8 cellular contexts compared by ENCODE assay signal in the genomic region with DNA sequence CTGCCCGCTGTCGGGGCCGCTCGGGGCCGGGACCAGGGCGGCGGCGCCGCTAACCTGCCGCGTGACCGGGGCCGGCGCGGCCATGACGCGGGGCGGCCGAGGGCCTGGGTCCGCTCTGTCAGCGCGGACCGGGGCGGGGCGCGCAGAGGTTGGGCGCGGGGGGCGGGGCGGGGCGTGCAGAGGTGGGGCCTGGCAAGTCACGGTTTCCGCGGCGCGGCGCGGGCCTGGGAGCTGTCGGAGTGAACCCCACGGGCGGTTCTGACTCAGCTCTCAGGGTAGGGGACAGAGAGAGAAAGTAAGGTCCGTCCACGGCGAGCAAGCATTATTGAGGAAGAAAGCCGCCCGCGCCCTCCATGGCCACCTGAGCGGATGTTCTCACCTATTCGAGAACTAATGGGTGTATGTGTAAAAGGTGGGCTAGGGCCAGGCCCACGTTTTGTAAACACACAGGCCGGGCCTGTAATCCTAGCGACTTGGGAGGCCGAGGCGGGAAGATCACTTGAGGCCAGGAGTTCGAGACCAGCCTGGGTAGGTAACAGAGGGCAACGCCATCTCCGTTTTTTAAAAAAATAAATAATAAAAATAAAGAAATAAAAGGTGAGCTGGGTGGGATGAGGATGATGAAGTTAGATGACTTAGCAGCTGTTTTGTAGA. TPM values are rescaled to one million over a fixed set of nuclear protein-coding genes. Genes with fewer than 3 reads are reported as not detected.
DNase-seq lines count a peak whose midpoint lies in the region; ATAC-seq and TF ChIP-seq lines count a peak whose summit lies in the region.

A gene with protein sequence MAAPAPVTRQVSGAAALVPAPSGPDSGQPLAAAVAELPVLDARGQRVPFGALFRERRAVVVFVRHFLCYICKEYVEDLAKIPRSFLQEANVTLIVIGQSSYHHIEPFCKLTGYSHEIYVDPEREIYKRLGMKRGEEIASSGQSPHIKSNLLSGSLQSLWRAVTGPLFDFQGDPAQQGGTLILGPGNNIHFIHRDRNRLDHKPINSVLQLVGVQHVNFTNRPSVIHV (minus strand): TSS at position 120 of the 654 bp plus-strand sequence. CDS start 36 bp downstream, at position 84.

- no peaks in the 10 kb centered on the region for H3K9me3 ChIP-seq in BLaER1 treated with 17β-estradiol and CSF1 and Interleukin-3, amounts not matched to agents 10 nM and 100 nM (replicated peaks in 1 of 11)
- no peaks in the 10 kb centered on the region for H3K9me3 ChIP-seq in parathyroid adenoma (ENCODE audit: control insufficient read depth, low read length)
- no peaks in the 10 kb centered on the region for H3K9me3 ChIP-seq in thymus (ENCODE audit: control insufficient read depth)

- peak within 1 kb of the TSS; percentile 86 to 100 (median 90) for H3K9ac ChIP-seq in BLaER1 treated with 17β-estradiol and CSF1 and Interleukin-3, amounts not matched to agents 10 nM and 100 nM
- no peak within 1 kb of the TSS for H3K9ac ChIP-seq in parathyroid adenoma

- no peaks in the 10 kb centered on the region for H4K20me1 ChIP-seq in BLaER1 treated with 17β-estradiol and CSF1 and Interleukin-3, amounts not matched to agents 10 nM and 100 nM

- TF ChIP-seq CTCF in parathyroid adenoma (IDR thresholded peaks at IDR 0.05), result no peak

- no peaks in the 10 kb centered on the region for H3K79me2 ChIP-seq in parathyroid adenoma

- peak within 1 kb of the TSS; percentile 87 for H3K4me3 Mint-ChIP-seq in activated naive CD8-positive, alpha-beta T cell treated with anti-CD3 and anti-CD28 coated beads for 36 hours

- peak within 1 kb of the TSS; percentile 83 to 99 (median 89) for H3K27ac ChIP-seq in BLaER1 treated with 17β-estradiol and CSF1 and Interleukin-3, amounts not matched to agents 10 nM and 100 nM
- H3K27ac ChIP-seq in parathyroid adenoma (peak within 1 kb of the TSS; percentile 85), thymus (ENCODE audit: low read depth) (peak within 1 kb of the TSS; percentile 90)

- H3K4me3 ChIP-seq in BLaER1 treated with 17β-estradiol and CSF1 and Interleukin-3, amounts not matched to agents 10 nM and 100 nM, result peak within 1 kb of the TSS; percentile 71 to 92 (median 84)
- H3K4me3 ChIP-seq in parathyroid adenoma (ENCODE audit: low read depth, low read length), result peak within 1 kb of the TSS; percentile 55
- peak within 1 kb of the TSS; percentile 79 for H3K4me3 ChIP-seq in thymus (ENCODE audit: low read length)

- H3K27ac Mint-ChIP-seq in activated naive CD8-positive, alpha-beta T cell treated with anti-CD3 and anti-CD28 coated beads for 36 hours, result peak within 1 kb of the TSS; percentile 81

- H3K9me3 Mint-ChIP-seq in activated naive CD8-positive, alpha-beta T cell treated with anti-CD3 and anti-CD28 coated beads for 36 hours, result no peaks in the 10 kb centered on the region

- H3K4me1 ChIP-seq in BLaER1 treated with 17β-estradiol and CSF1 and Interleukin-3, amounts not matched to agents 10 nM and 100 nM, result peaks cover 14 to 26% (median 19%) of the 10 kb centered on the region in 10 experiments
- no peaks in the 10 kb centered on the region for H3K4me1 ChIP-seq in parathyroid adenoma
- no peaks in the 10 kb centered on the region for H3K4me1 ChIP-seq in thymus (ENCODE audit: control insufficient read depth, insufficient read depth, low read length)

- ATAC-seq in GM19397 (IDR thresholded peaks at IDR 0.05; ENCODE audit: unreplicated experiment) (peak; percentile 79), SK-N-SH treated with all-trans-retinoic acid at 6 μM for 48 hours (peak; percentile 68)

- H2AFZ ChIP-seq in parathyroid adenoma, result peak within 1 kb of the TSS; percentile 89

- peak within 1 kb of the TSS; percentile 80 to 94 (median 87) for H3K4me2 ChIP-seq in BLaER1 treated with 17β-estradiol and CSF1 and Interleukin-3, amounts not matched to agents 10 nM and 100 nM
- H3K4me2 ChIP-seq in parathyroid adenoma (ENCODE audit: low read length), result peak within 1 kb of the TSS; percentile 73

- H3K4me1 Mint-ChIP-seq in activated naive CD8-positive, alpha-beta T cell treated with anti-CD3 and anti-CD28 coated beads for 36 hours, result peaks cover 17% of the 10 kb centered on the region

- peaks cover 8 to 26% (median 12%) of the 10 kb centered on the region in 11 experiments for H3K36me3 ChIP-seq in BLaER1 treated with 17β-estradiol and CSF1 and Interleukin-3, amounts not matched to agents 10 nM and 100 nM
- no peaks in the 10 kb centered on the region for H3K36me3 ChIP-seq in parathyroid adenoma (ENCODE audit: control insufficient read depth, insufficient read depth, low read length)
- H3K36me3 ChIP-seq in thymus (ENCODE audit: control insufficient read depth, insufficient read depth), result no peaks in the 10 kb centered on the region

- H3K36me3 Mint-ChIP-seq in activated naive CD8-positive, alpha-beta T cell treated with anti-CD3 and anti-CD28 coated beads for 36 hours, result no peaks in the 10 kb centered on the region

- no peaks in the 10 kb centered on the region for H3K27me3 ChIP-seq in BLaER1 treated with 17β-estradiol and CSF1 and Interleukin-3, amounts not matched to agents 10 nM and 100 nM
- H3K27me3 ChIP-seq in parathyroid adenoma (ENCODE audit: control insufficient read depth, insufficient read depth, low read length) (no peaks in the 10 kb centered on the region), thymus (ENCODE audit: control insufficient read depth, insufficient read depth) (peaks cover 24% of the 10 kb centered on the region)

- H3K27me3 Mint-ChIP-seq in activated naive CD8-positive, alpha-beta T cell treated with anti-CD3 and anti-CD28 coated beads for 36 hours, result no peaks in the 10 kb centered on the region

- peak; percentile 34 for DNase-seq in HT1080 (ENCODE audit: low read depth)
- peak; percentile 79 for DNase-seq in activated naive CD8-positive, alpha-beta T cell treated with anti-CD3 and anti-CD28 coated beads for 36 hours
- peak; percentile 38 to 87 (median 74) for DNase-seq in head of caudate nucleus

- intact Hi-C loops in head of caudate nucleus (cut with DNase I), result loop anchor here (10.0 kb wide), 2 partner anchors 211 to 241 kb away; a partner anchor contains a TSS

- WGBS in thymus, result 4% methylated on average over 57 of the region's 57 CpGs

TF ChIP-seq in SK-N-SH treated with all-trans-retinoic acid at 6 μM for 48 hours, 23 proteins besides CTCF, POLR2A, EP300 and RAD21 (continues in another document):
- TF ChIP-seq PPARA (CRISPR knock-in tag; IDR thresholded peaks at IDR 0.05; ENCODE audit: borderline replicate concordance), result no peak
- no peak for TF ChIP-seq CSDC2 (CRISPR knock-in tag; IDR thresholded peaks at IDR 0.05)
- TF ChIP-seq, protein P1, sequence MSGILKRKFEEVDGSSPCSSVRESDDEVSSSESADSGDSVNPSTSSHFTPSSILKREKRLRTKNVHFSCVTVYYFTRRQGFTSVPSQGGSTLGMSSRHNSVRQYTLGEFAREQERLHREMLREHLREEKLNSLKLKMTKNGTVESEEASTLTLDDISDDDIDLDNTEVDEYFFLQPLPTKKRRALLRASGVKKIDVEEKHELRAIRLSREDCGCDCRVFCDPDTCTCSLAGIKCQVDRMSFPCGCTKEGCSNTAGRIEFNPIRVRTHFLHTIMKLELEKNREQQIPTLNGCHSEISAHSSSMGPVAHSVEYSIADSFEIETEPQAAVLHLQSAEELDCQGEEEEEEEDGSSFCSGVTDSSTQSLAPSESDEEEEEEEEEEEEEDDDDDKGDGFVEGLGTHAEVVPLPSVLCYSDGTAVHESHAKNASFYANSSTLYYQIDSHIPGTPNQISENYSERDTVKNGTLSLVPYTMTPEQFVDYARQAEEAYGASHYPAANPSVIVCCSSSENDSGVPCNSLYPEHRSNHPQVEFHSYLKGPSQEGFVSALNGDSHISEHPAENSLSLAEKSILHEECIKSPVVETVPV (CRISPR knock-in tag; IDR thresholded peaks at IDR 0.05), result no peak
- TF ChIP-seq OSR1 (CRISPR knock-in tag; IDR thresholded peaks at IDR 0.05), result no peak
- no peak for TF ChIP-seq ZNF8 (CRISPR knock-in tag; IDR thresholded peaks at IDR 0.05)
- TF ChIP-seq SNAI2 (CRISPR knock-in tag; IDR thresholded peaks at IDR 0.05), result no peak
- TF ChIP-seq, protein P2, sequence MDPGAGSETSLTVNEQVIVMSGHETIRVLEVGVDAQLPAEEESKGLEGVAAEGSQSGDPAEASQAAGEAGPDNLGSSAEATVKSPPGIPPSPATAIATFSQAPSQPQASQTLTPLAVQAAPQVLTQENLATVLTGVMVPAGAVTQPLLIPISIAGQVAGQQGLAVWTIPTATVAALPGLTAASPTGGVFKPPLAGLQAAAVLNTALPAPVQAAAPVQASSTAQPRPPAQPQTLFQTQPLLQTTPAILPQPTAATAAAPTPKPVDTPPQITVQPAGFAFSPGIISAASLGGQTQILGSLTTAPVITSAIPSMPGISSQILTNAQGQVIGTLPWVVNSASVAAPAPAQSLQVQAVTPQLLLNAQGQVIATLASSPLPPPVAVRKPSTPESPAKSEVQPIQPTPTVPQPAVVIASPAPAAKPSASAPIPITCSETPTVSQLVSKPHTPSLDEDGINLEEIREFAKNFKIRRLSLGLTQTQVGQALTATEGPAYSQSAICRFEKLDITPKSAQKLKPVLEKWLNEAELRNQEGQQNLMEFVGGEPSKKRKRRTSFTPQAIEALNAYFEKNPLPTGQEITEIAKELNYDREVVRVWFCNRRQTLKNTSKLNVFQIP (CRISPR knock-in tag; IDR thresholded peaks at IDR 0.05; ENCODE audit: borderline replicate concordance, low read depth), result no peak
- TF ChIP-seq, protein P3, sequence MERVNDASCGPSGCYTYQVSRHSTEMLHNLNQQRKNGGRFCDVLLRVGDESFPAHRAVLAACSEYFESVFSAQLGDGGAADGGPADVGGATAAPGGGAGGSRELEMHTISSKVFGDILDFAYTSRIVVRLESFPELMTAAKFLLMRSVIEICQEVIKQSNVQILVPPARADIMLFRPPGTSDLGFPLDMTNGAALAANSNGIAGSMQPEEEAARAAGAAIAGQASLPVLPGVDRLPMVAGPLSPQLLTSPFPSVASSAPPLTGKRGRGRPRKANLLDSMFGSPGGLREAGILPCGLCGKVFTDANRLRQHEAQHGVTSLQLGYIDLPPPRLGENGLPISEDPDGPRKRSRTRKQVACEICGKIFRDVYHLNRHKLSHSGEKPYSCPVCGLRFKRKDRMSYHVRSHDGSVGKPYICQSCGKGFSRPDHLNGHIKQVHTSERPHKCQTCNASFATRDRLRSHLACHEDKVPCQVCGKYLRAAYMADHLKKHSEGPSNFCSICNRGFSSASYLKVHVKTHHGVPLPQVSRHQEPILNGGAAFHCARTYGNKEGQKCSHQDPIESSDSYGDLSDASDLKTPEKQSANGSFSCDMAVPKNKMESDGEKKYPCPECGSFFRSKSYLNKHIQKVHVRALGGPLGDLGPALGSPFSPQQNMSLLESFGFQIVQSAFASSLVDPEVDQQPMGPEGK (CRISPR knock-in tag; IDR thresholded peaks at IDR 0.05; ENCODE audit: borderline replicate concordance), result no peak
- TF ChIP-seq ZFP30 (CRISPR knock-in tag; IDR thresholded peaks at IDR 0.05), result no peak

RNA-seq across cellular contexts. Expression of the gene that starts here (rescaled TPM):
- total RNA-seq in HT1080 (2014; rRNA removed; shearing (Covaris generic)), result 18.9 and 22.7 TPM in 2 replicates
- 7.7 and 8.8 TPM in 2 replicates for polyA plus RNA-seq in HT1080 (2015; cell fraction: cytosol; rRNA removed)
- 2.5 and 3.2 TPM in 2 replicates for polyA plus RNA-seq in HT1080 (2015; cell fraction: nucleus; rRNA removed)
- 1 to 10 TPM; 4.1 to 4.2 TPM for total RNA-seq in activated naive CD8-positive, alpha-beta T cell treated with anti-CD3 and anti-CD28 coated beads for 36 hours
- polyA plus RNA-seq in thymus, result 10.6 TPM

Comparison
In these comparisons a context has a peak if more than half of its experiments do, and no peak if none do; other contexts are left out.
1. Peak in every context shown above with its lines: DNase-seq, ATAC-seq, H3K4me3 ChIP-seq and H3K27ac ChIP-seq.